ENCODE assay signal across 8 cellular contexts in genomic region chr17:7351665-7352558, GRCh38.
DNase-seq lines count a peak whose midpoint lies in the region; ATAC-seq and TF ChIP-seq lines count a peak whose summit lies in the region.

Gene KCTD11, plus strand, starts transcription at chr17:7352162.

- H3K9ac ChIP-seq in mucosa of rectum (ENCODE audit: low read depth in 1 of 2, low read length in 2 of 2): peak within 1 kb of the TSS; percentile 90 to 95

- peak within 1 kb of the TSS; percentile 96 to 97 for H3K27ac ChIP-seq in mucosa of rectum (ENCODE audit: low read depth in 2 of 2, low read length in 2 of 2)

- no peak for TF ChIP-seq POLR2A in erythroblast (IDR thresholded peaks at IDR 0.05; ENCODE audit: low read length)

- ATAC-seq in HG03060 (IDR thresholded peaks at IDR 0.05; ENCODE audit: low read depth, unreplicated experiment): peak; percentile 36

- DNase-seq in SKM-1 treated with dmso at 0.1 percent for 144 hours (lab: John Stamatoyannopoulos, UW; ENCODE audit: unreplicated experiment) (peak; percentile 22), SKM-1 (lab: John Stamatoyannopoulos, UW; ENCODE audit: unreplicated experiment) (no peak), NOMO-1 treated with dmso at 0.1 percent for 144 hours (lab: John Stamatoyannopoulos, UW; ENCODE audit: unreplicated experiment) (peak; percentile 30), erythroblast (lab: John Stamatoyannopoulos, UW) (peak; percentile 76 to 88)
- peak; percentile 78 for DNase-seq in activated T-cell treated with anti-CD3 and anti-CD28 coated beads, Interleukin-2, amount 50 U/mL, for 1 hour
- DNase-seq in stimulated activated CD8-positive, alpha-beta memory T cell treated with anti-CD3 and anti-CD28 coated beads, Interleukin-7, amount 100 ng/mL, for 48 hours (ENCODE audit: extremely low read depth in 1 of 2, low read depth in 1 of 2): peak; percentile 74 to 80

- H3K27me3 ChIP-seq in mucosa of rectum (ENCODE audit: control insufficient read depth in 2 of 2, insufficient read depth in 2 of 2, low read length in 2 of 2): no peaks in the 10 kb centered on the region

- no peaks in the 10 kb centered on the region for H3K36me3 ChIP-seq in mucosa of rectum (ENCODE audit: control insufficient read depth in 2 of 2, insufficient read depth in 2 of 2, low read length in 2 of 2)

- H3K4me3 ChIP-seq in mucosa of rectum (ENCODE audit: low read length in 2 of 2): peak within 1 kb of the TSS; percentile 83 to 86

- peaks cover 27 to 39% of the 10 kb centered on the region in 2 donors for H3K4me1 ChIP-seq in mucosa of rectum (ENCODE audit: control insufficient read depth in 2 of 2, insufficient read depth in 2 of 2, low read length in 2 of 2)

- no peaks in the 10 kb centered on the region for H3K9me3 ChIP-seq in mucosa of rectum (ENCODE audit: control insufficient read depth in 2 of 2, low read length in 2 of 2)
